In the genomic region with DNA sequence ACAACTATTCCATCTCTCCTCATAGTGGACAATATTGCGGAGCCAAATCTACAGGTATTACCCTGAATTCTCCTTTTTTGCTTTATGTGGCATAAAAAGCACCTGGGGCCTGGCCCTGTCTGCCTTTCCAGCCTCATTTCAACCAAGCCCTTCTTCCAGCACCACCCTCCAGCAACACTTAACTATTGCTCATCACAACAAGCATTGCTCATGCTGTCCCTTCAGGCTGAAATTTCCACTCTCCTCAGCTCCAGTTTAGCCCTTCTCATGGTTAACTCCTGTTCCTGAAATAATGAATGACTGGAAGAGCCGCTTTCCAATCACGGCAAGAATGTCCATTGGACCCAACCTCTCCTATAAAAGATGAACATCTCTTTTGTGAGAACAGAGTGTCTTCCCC, we compare ENCODE assay signal across 2 cellular contexts.
TF ChIP-seq lines count a peak whose summit lies in the region.

No MANE protein-coding gene starts in this region.

TF ChIP-seq in SK-N-SH, 30 proteins besides CTCF, POLR2A, EP300 and RAD21:
- TF ChIP-seq, protein P1, sequence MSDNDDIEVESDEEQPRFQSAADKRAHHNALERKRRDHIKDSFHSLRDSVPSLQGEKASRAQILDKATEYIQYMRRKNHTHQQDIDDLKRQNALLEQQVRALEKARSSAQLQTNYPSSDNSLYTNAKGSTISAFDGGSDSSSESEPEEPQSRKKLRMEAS (IDR thresholded peaks at IDR 0.05; ENCODE audit: low read depth), result no peak
- TF ChIP-seq NFIC (IDR thresholded peaks at IDR 0.05; ENCODE audit: borderline replicate concordance), result no peak
- no peak for TF ChIP-seq TCF12 (IDR thresholded peaks at IDR 0.05)
- TF ChIP-seq, protein P2, sequence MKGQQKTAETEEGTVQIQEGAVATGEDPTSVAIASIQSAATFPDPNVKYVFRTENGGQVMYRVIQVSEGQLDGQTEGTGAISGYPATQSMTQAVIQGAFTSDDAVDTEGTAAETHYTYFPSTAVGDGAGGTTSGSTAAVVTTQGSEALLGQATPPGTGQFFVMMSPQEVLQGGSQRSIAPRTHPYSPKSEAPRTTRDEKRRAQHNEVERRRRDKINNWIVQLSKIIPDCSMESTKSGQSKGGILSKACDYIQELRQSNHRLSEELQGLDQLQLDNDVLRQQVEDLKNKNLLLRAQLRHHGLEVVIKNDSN (IDR thresholded peaks at IDR 0.05; ENCODE audit: borderline replicate concordance, low read depth), result no peak
- TF ChIP-seq, protein P3, sequence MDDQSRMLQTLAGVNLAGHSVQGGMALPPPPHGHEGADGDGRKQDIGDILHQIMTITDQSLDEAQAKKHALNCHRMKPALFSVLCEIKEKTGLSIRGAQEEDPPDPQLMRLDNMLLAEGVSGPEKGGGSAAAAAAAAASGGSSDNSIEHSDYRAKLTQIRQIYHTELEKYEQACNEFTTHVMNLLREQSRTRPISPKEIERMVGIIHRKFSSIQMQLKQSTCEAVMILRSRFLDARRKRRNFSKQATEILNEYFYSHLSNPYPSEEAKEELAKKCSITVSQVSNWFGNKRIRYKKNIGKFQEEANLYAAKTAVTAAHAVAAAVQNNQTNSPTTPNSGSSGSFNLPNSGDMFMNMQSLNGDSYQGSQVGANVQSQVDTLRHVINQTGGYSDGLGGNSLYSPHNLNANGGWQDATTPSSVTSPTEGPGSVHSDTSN (IDR thresholded peaks at IDR 0.05), result no peak
- no peak for TF ChIP-seq CHD2 (IDR thresholded peaks at IDR 0.05; ENCODE audit: low read length, partially characterized antibody)
- TF ChIP-seq RXRA (IDR thresholded peaks at IDR 0.05; ENCODE audit: borderline replicate concordance, low read depth), result no peak
- TF ChIP-seq, protein P4, sequence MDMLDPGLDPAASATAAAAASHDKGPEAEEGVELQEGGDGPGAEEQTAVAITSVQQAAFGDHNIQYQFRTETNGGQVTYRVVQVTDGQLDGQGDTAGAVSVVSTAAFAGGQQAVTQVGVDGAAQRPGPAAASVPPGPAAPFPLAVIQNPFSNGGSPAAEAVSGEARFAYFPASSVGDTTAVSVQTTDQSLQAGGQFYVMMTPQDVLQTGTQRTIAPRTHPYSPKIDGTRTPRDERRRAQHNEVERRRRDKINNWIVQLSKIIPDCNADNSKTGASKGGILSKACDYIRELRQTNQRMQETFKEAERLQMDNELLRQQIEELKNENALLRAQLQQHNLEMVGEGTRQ (IDR thresholded peaks at IDR 0.05; ENCODE audit: borderline replicate concordance, low read depth, low read length), result no peak
- TF ChIP-seq, protein P5, sequence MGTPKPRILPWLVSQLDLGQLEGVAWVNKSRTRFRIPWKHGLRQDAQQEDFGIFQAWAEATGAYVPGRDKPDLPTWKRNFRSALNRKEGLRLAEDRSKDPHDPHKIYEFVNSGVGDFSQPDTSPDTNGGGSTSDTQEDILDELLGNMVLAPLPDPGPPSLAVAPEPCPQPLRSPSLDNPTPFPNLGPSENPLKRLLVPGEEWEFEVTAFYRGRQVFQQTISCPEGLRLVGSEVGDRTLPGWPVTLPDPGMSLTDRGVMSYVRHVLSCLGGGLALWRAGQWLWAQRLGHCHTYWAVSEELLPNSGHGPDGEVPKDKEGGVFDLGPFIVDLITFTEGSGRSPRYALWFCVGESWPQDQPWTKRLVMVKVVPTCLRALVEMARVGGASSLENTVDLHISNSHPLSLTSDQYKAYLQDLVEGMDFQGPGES (IDR thresholded peaks at IDR 0.05; ENCODE audit: low read depth, low read length), result no peak
- no peak for TF ChIP-seq POLR2AphosphoS5 (IDR thresholded peaks at IDR 0.05; ENCODE audit: low read depth, low read length)
- no peak for TF ChIP-seq GATA2 (CRISPR knock-in tag; IDR thresholded peaks at IDR 0.05)
- TF ChIP-seq FOXJ3 (CRISPR knock-in tag; IDR thresholded peaks at IDR 0.05), result no peak
- TF ChIP-seq ELF1 (IDR thresholded peaks at IDR 0.05), result no peak
- TF ChIP-seq, protein P6, sequence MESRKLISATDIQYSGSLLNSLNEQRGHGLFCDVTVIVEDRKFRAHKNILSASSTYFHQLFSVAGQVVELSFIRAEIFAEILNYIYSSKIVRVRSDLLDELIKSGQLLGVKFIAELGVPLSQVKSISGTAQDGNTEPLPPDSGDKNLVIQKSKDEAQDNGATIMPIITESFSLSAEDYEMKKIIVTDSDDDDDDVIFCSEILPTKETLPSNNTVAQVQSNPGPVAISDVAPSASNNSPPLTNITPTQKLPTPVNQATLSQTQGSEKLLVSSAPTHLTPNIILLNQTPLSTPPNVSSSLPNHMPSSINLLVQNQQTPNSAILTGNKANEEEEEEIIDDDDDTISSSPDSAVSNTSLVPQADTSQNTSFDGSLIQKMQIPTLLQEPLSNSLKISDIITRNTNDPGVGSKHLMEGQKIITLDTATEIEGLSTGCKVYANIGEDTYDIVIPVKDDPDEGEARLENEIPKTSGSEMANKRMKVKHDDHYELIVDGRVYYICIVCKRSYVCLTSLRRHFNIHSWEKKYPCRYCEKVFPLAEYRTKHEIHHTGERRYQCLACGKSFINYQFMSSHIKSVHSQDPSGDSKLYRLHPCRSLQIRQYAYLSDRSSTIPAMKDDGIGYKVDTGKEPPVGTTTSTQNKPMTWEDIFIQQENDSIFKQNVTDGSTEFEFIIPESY (IDR thresholded peaks at IDR 0.05; ENCODE audit: borderline replicate concordance, low read depth), result no peak
- TF ChIP-seq TAF1 (IDR thresholded peaks at IDR 0.05; ENCODE audit: borderline replicate concordance, low read depth, low read length), result no peak
- TF ChIP-seq RFX5 (IDR thresholded peaks at IDR 0.05; ENCODE audit: low read length), result no peak
- TF ChIP-seq NRF1 (IDR thresholded peaks at IDR 0.05; ENCODE audit: low read depth, low read length), result no peak
- no peak for TF ChIP-seq MEF2A (IDR thresholded peaks at IDR 0.05; ENCODE audit: borderline replicate concordance, low read depth)
- TF ChIP-seq RCOR1 (IDR thresholded peaks at IDR 0.05; ENCODE audit: low read length), result no peak

TF ChIP-seq in SK-N-SH treated with all-trans-retinoic acid at 6 μM for 48 hours, 23 proteins besides CTCF, POLR2A, EP300 and RAD21:
- TF ChIP-seq, protein P7, sequence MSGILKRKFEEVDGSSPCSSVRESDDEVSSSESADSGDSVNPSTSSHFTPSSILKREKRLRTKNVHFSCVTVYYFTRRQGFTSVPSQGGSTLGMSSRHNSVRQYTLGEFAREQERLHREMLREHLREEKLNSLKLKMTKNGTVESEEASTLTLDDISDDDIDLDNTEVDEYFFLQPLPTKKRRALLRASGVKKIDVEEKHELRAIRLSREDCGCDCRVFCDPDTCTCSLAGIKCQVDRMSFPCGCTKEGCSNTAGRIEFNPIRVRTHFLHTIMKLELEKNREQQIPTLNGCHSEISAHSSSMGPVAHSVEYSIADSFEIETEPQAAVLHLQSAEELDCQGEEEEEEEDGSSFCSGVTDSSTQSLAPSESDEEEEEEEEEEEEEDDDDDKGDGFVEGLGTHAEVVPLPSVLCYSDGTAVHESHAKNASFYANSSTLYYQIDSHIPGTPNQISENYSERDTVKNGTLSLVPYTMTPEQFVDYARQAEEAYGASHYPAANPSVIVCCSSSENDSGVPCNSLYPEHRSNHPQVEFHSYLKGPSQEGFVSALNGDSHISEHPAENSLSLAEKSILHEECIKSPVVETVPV (CRISPR knock-in tag; IDR thresholded peaks at IDR 0.05), result no peak
- no peak for TF ChIP-seq TOX (CRISPR knock-in tag; IDR thresholded peaks at IDR 0.05; ENCODE audit: borderline replicate concordance)
- TF ChIP-seq, protein P8, sequence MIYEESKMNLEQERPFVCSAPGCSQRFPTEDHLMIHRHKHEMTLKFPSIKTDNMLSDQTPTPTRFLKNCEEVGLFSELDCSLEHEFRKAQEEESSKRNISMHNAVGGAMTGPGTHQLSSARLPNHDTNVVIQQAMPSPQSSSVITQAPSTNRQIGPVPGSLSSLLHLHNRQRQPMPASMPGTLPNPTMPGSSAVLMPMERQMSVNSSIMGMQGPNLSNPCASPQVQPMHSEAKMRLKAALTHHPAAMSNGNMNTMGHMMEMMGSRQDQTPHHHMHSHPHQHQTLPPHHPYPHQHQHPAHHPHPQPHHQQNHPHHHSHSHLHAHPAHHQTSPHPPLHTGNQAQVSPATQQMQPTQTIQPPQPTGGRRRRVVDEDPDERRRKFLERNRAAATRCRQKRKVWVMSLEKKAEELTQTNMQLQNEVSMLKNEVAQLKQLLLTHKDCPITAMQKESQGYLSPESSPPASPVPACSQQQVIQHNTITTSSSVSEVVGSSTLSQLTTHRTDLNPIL (CRISPR knock-in tag; IDR thresholded peaks at IDR 0.05; ENCODE audit: low read depth), result no peak
- no peak for TF ChIP-seq ZNF8 (CRISPR knock-in tag; IDR thresholded peaks at IDR 0.05)
- TF ChIP-seq SNAI2 (CRISPR knock-in tag; IDR thresholded peaks at IDR 0.05), result no peak
- no peak for TF ChIP-seq ZNF70 (CRISPR knock-in tag; IDR thresholded peaks at IDR 0.05)
- TF ChIP-seq ZFP3 (CRISPR knock-in tag; IDR thresholded peaks at IDR 0.05), result no peak
- no peak for TF ChIP-seq RARB (CRISPR knock-in tag; IDR thresholded peaks at IDR 0.05)
